8 cellular contexts compared by ENCODE assay signal in genomic region chr17:44071772-44072171, GRCh38. TPM values are rescaled to one million over a fixed set of nuclear protein-coding genes. Genes with fewer than 3 reads are reported as not detected.
DNase-seq lines count a peak whose midpoint lies in the region; ATAC-seq, FAIRE-seq and TF ChIP-seq lines count a peak whose summit lies in the region.

No MANE protein-coding gene starts in this region.

- peak overlapping the region; percentile 98 for H3K4me3 Mint-ChIP-seq in activated naive CD4-positive, alpha-beta T cell treated with anti-CD3 and anti-CD28 coated beads for 36 hours

- no peaks in the 10 kb centered on the region for H4K20me1 ChIP-seq in keratinocyte (ENCODE audit: control insufficient read depth, extremely low read depth, insufficient read depth, low read length)

- H3K36me3 ChIP-seq in keratinocyte (ENCODE audit: control insufficient read depth in 2 of 2, extremely low read depth in 1 of 2, insufficient read depth in 2 of 2, low read length in 2 of 2): peaks cover 14 to 19% of the 10 kb centered on the region in 2 experiments
- H3K36me3 ChIP-seq in tibial nerve: peaks cover 0 to 38% (median 0%) of the 10 kb centered on the region in 3 donors

- no peaks in the 10 kb centered on the region for H3K9me1 ChIP-seq in keratinocyte (ENCODE audit: control insufficient read depth, extremely low read depth, insufficient read depth, low read length)

- no peak for TF ChIP-seq EP300 in tibial nerve (IDR thresholded peaks at IDR 0.05)

- peak overlapping the region; percentile 52 for H3K4me2 ChIP-seq in keratinocyte (ENCODE audit: control insufficient read depth, extremely low read depth, insufficient read depth, low read depth, low read length)

- CTCF ChIA-PET in activated naive CD4-positive, alpha-beta T cell treated with anti-CD3 and anti-CD28 coated beads for 36 hours (lab: Charles Lee): interaction anchor here (0.8 kb wide), 1 partner anchor 95 kb away, joined by 3 read pairs; no protein-coding TSS in a partner anchor

- peak overlapping the region; percentile 91 for H3K9ac ChIP-seq in keratinocyte (ENCODE audit: control insufficient read depth, extremely low read depth, insufficient read depth, low read length)

- H3K4me3 ChIP-seq in keratinocyte (ENCODE audit: control insufficient read depth in 2 of 3, extremely low read depth in 1 of 3, insufficient read depth in 2 of 3, low read depth in 1 of 3, low read length in 3 of 3): peak overlapping the region; percentile 63 to 86 (median 70)
- peak overlapping the region in 3 of 4 donors; percentile 63 to 85 (median 67) for H3K4me3 ChIP-seq in tibial nerve

- dilution Hi-C loops in keratinocyte (cut with MboI; ENCODE audit: extremely low pct_ligation_motif_present, low sequenced_read_pairs): no loop called here

- H3K27me3 Mint-ChIP-seq in activated naive CD4-positive, alpha-beta T cell treated with anti-CD3 and anti-CD28 coated beads for 36 hours (ENCODE audit: low read depth): no peaks in the 10 kb centered on the region

- TF ChIP-seq CTCF in keratinocyte (optimal IDR thresholded peaks at IDR 0.05 in 1 of 3, IDR thresholded peaks at IDR 0.05 in 1 of 3, conservative IDR thresholded peaks at IDR 0.05 in 1 of 3; ENCODE audit: extremely low read depth in 1 of 3, insufficient read depth in 2 of 3, low read length in 3 of 3): no peak
- TF ChIP-seq CTCF in tibial nerve (IDR thresholded peaks at IDR 0.05): no peak

- H3K36me3 Mint-ChIP-seq in activated naive CD4-positive, alpha-beta T cell treated with anti-CD3 and anti-CD28 coated beads for 36 hours (ENCODE audit: low read depth): peaks cover 3% of the 10 kb centered on the region
- H3K36me3 Mint-ChIP-seq in activated naive CD4-positive, alpha-beta T cell treated with anti-CD3 and anti-CD28 coated beads, Interleukin-2, amount 50 U/mL, for 72 hours: no peaks in the 10 kb centered on the region

- WGBS in tibial nerve, 2 donors: 28 to 43% methylated on average over 2 of the region's 2 CpGs

- H3K27me3 ChIP-seq in keratinocyte (ENCODE audit: control insufficient read depth, extremely low read depth, insufficient read depth, low read length) (no peaks in the 10 kb centered on the region), tibial nerve (no peaks in the 10 kb centered on the region)

- H3K4me1 Mint-ChIP-seq in activated naive CD4-positive, alpha-beta T cell treated with anti-CD3 and anti-CD28 coated beads for 36 hours (ENCODE audit: low read depth): peaks cover 36% of the 10 kb centered on the region

- no peaks in the 10 kb centered on the region for H3K9me3 Mint-ChIP-seq in activated naive CD4-positive, alpha-beta T cell treated with anti-CD3 and anti-CD28 coated beads for 36 hours
- no peaks in the 10 kb centered on the region for H3K9me3 Mint-ChIP-seq in activated naive CD4-positive, alpha-beta T cell treated with anti-CD3 and anti-CD28 coated beads, Interleukin-2, amount 50 U/mL, for 72 hours

- peak overlapping the region; percentile 59 for H3K27ac Mint-ChIP-seq in activated naive CD4-positive, alpha-beta T cell treated with anti-CD3 and anti-CD28 coated beads for 36 hours
- H3K27ac Mint-ChIP-seq in activated naive CD4-positive, alpha-beta T cell treated with anti-CD3 and anti-CD28 coated beads, Interleukin-2, amount 50 U/mL, for 72 hours: peak overlapping the region; percentile 16 to 98

- H2AFZ ChIP-seq in keratinocyte (ENCODE audit: control insufficient read depth, low read length): no peak overlapping the region

- no peak for TF ChIP-seq POLR2A in tibial nerve (IDR thresholded peaks at IDR 0.05)

- intact Hi-C loops in activated naive CD4-positive, alpha-beta T cell treated with anti-CD3 and anti-CD28 coated beads for 36 hours (cut with micrococcal nuclease): loop anchor here (2.0 kb wide), 2 partner anchors 57 to 67 kb away; partner anchors contain the start of gene TMEM101

- H3K79me2 ChIP-seq in keratinocyte (ENCODE audit: control insufficient read depth, insufficient read depth, low read length): no peaks in the 10 kb centered on the region

- peak; percentile 78 for FAIRE-seq in keratinocyte (lab: Jason Lieb, UNC)

- no peaks in the 10 kb centered on the region for H3K9me3 ChIP-seq in keratinocyte (ENCODE audit: control insufficient read depth, low read depth, low read length)
- H3K9me3 ChIP-seq in tibial nerve: no peaks in the 10 kb centered on the region

- H3K4me1 ChIP-seq in keratinocyte (ENCODE audit: control insufficient read depth, extremely low read depth, insufficient read depth, low read length): peaks cover 14% of the 10 kb centered on the region
- H3K4me1 ChIP-seq in tibial nerve: peaks cover 0 to 65% (median 21%) of the 10 kb centered on the region in 4 donors

- no peak for ATAC-seq in activated naive CD4-positive, alpha-beta T cell treated with anti-CD3 and anti-CD28 coated beads, Interleukin-2, amount 50 U/mL, for 72 hours
- no peak for ATAC-seq in HG02571 (IDR thresholded peaks at IDR 0.05; ENCODE audit: unreplicated experiment)

- DNase-seq in activated naive CD4-positive, alpha-beta T cell treated with anti-CD3 and anti-CD28 coated beads for 36 hours: no peak
- DNase-seq in activated naive CD4-positive, alpha-beta T cell treated with anti-CD3 and anti-CD28 coated beads, Interleukin-2, amount 50 U/mL, for 16 hours: no peak
- no peak for DNase-seq in activated naive CD4-positive, alpha-beta T cell treated with anti-CD3 and anti-CD28 coated beads, Interleukin-2, amount 50 U/mL, for 72 hours (ENCODE audit: low spot score in 2 of 2)
- peak; percentile 45 for DNase-seq in keratinocyte (ENCODE audit: low read depth, low spot score)
- DNase-seq in tibial nerve (ENCODE audit: low spot score in 2 of 2): no peak
- DNase-seq in stimulated activated CD4-positive, alpha-beta T cell treated with anti-CD3 and anti-CD28 coated beads, Interleukin-4, amount 100 ng/mL, for 1 hour: no peak
- no peak for DNase-seq in stimulated activated CD4-positive, alpha-beta T cell treated with anti-CD3 and anti-CD28 coated beads, Interleukin-2, amount 100 ng/mL, for 48 hours

- peak overlapping the region; percentile 81 for H3K27ac ChIP-seq in keratinocyte (ENCODE audit: control insufficient read depth, insufficient read depth, low read length)
- H3K27ac ChIP-seq in tibial nerve: peak overlapping the region in 3 of 4 donors; percentile 79 to 93 (median 92)

RNA-seq across cellular contexts. Expression of gene G6PC3, which starts 1.2 kb away (rescaled TPM):
- total RNA-seq in activated naive CD4-positive, alpha-beta T cell treated with anti-CD3 and anti-CD28 coated beads for 36 hours: 10 to 100 TPM; 15.9 to 19.4 TPM
- 10 to 100 TPM; 17.7 to 20.3 TPM for total RNA-seq in activated naive CD4-positive, alpha-beta T cell treated with anti-CD3 and anti-CD28 coated beads, Interleukin-2, amount 50 U/mL, for 72 hours
- polyA plus RNA-seq in keratinocyte: 28.0 to 44.2 TPM (median 37.9 TPM) in 3 replicates
- 1.1 TPM for polyA plus RNA-seq in keratinocyte (2011; ENCODE audit: low read depth)
- 25.6 and 47.9 TPM in 2 replicates for polyA plus RNA-seq in keratinocyte (2011; cell fraction: cytosol; rRNA removed)
- polyA plus RNA-seq in keratinocyte (2011; cell fraction: nucleus; rRNA removed): 31.1 and 39.6 TPM in 2 replicates
- 24.7 and 39.9 TPM in 2 replicates for polyA plus RNA-seq in keratinocyte (2012; ENCODE audit: low replicate concordance)
- 37.6 to 78.4 TPM (median 53.8 TPM) in 3 replicates for polyA minus RNA-seq in keratinocyte
- polyA minus RNA-seq in keratinocyte (2011; cell fraction: cytosol; rRNA and poly(A)+ RNA removed): 57.2 TPM
- polyA minus RNA-seq in keratinocyte (2011; cell fraction: nucleus; rRNA and poly(A)+ RNA removed): 19.8 and 23.8 TPM in 2 replicates
- total RNA-seq in tibial nerve: 10 to 100 TPM; 24.9 to 68.7 (median 36.2) TPM

RNA-seq across cellular contexts. Expression of gene LSM12, which starts 5.3 kb away (rescaled TPM):
- 10 to 100 TPM; 79.8 to 83.9 TPM for total RNA-seq in activated naive CD4-positive, alpha-beta T cell treated with anti-CD3 and anti-CD28 coated beads for 36 hours
- 10 to 100 TPM; 71.4 to 73.5 TPM for total RNA-seq in activated naive CD4-positive, alpha-beta T cell treated with anti-CD3 and anti-CD28 coated beads, Interleukin-2, amount 50 U/mL, for 72 hours
- 40.1 to 74.3 TPM (median 49.5 TPM) in 3 replicates for polyA plus RNA-seq in keratinocyte
- polyA plus RNA-seq in keratinocyte (2011; ENCODE audit: low read depth): 32.5 TPM
- polyA plus RNA-seq in keratinocyte (2011; cell fraction: cytosol; rRNA removed): 44.1 and 59.8 TPM in 2 replicates
- 23.5 and 23.8 TPM in 2 replicates for polyA plus RNA-seq in keratinocyte (2011; cell fraction: nucleus; rRNA removed)
- 38.9 and 48.8 TPM in 2 replicates for polyA plus RNA-seq in keratinocyte (2012; ENCODE audit: low replicate concordance)
- polyA minus RNA-seq in keratinocyte: 38.0 to 89.3 TPM (median 75.4 TPM) in 3 replicates
- polyA minus RNA-seq in keratinocyte (2011; cell fraction: cytosol; rRNA and poly(A)+ RNA removed): 68.3 TPM
- polyA minus RNA-seq in keratinocyte (2011; cell fraction: nucleus; rRNA and poly(A)+ RNA removed): 11.5 and 17.5 TPM in 2 replicates
- 10 to 100 TPM; 18.2 to 37.2 (median 23.9) TPM for total RNA-seq in tibial nerve

RNA-seq across cellular contexts. Expression of gene HDAC5, which starts 51.7 kb away (rescaled TPM):
- 10 to 100 TPM; 17.9 to 18.9 TPM for total RNA-seq in activated naive CD4-positive, alpha-beta T cell treated with anti-CD3 and anti-CD28 coated beads for 36 hours
- 10 to 100 TPM; 17.3 to 27.8 TPM for total RNA-seq in activated naive CD4-positive, alpha-beta T cell treated with anti-CD3 and anti-CD28 coated beads, Interleukin-2, amount 50 U/mL, for 72 hours
- 3.0 to 11.1 TPM (median 4.5 TPM) in 3 replicates for polyA plus RNA-seq in keratinocyte
- 42.8 TPM for polyA plus RNA-seq in keratinocyte (2011; ENCODE audit: low read depth)
- polyA plus RNA-seq in keratinocyte (2011; cell fraction: cytosol; rRNA removed): 4.4 and 7.3 TPM in 2 replicates
- 6.9 and 8.3 TPM in 2 replicates for polyA plus RNA-seq in keratinocyte (2011; cell fraction: nucleus; rRNA removed)
- 6.0 and 43.9 TPM in 2 replicates for polyA plus RNA-seq in keratinocyte (2012; ENCODE audit: low replicate concordance)
- 14.3 to 22.8 TPM (median 19.8 TPM) in 3 replicates for polyA minus RNA-seq in keratinocyte
- 16.5 TPM for polyA minus RNA-seq in keratinocyte (2011; cell fraction: cytosol; rRNA and poly(A)+ RNA removed)
- polyA minus RNA-seq in keratinocyte (2011; cell fraction: nucleus; rRNA and poly(A)+ RNA removed): 9.6 and 10.8 TPM in 2 replicates
- total RNA-seq in tibial nerve: 100 to 1,000 TPM in 3 of 4 donors, 10 to 100 TPM in 1; 99.8 to 201 (median 125) TPM

RNA-seq across cellular contexts. Expression of gene TMEM101, which starts 57.0 kb away (rescaled TPM):
- 10 to 100 TPM; 25.6 to 26.7 TPM for total RNA-seq in activated naive CD4-positive, alpha-beta T cell treated with anti-CD3 and anti-CD28 coated beads for 36 hours
- 10 to 100 TPM; 32.8 to 43.6 TPM for total RNA-seq in activated naive CD4-positive, alpha-beta T cell treated with anti-CD3 and anti-CD28 coated beads, Interleukin-2, amount 50 U/mL, for 72 hours
- polyA plus RNA-seq in keratinocyte: 20.1 to 26.4 TPM (median 25.7 TPM) in 3 replicates
- 6.2 TPM for polyA plus RNA-seq in keratinocyte (2011; ENCODE audit: low read depth)
- 11.0 and 19.7 TPM in 2 replicates for polyA plus RNA-seq in keratinocyte (2011; cell fraction: cytosol; rRNA removed)
- polyA plus RNA-seq in keratinocyte (2011; cell fraction: nucleus; rRNA removed): 27.9 and 30.5 TPM in 2 replicates
- 23.1 and 23.7 TPM in 2 replicates for polyA plus RNA-seq in keratinocyte (2012; ENCODE audit: low replicate concordance)
- polyA minus RNA-seq in keratinocyte: 20.8 to 27.7 TPM (median 23.6 TPM) in 3 replicates
- 20.5 TPM for polyA minus RNA-seq in keratinocyte (2011; cell fraction: cytosol; rRNA and poly(A)+ RNA removed)
- polyA minus RNA-seq in keratinocyte (2011; cell fraction: nucleus; rRNA and poly(A)+ RNA removed): 16.8 and 19.4 TPM in 2 replicates
- total RNA-seq in tibial nerve: 10 to 100 TPM; 28.6 to 41.2 (median 34.5) TPM
